8 cellular contexts compared by ENCODE assay signal in the genomic region with DNA sequence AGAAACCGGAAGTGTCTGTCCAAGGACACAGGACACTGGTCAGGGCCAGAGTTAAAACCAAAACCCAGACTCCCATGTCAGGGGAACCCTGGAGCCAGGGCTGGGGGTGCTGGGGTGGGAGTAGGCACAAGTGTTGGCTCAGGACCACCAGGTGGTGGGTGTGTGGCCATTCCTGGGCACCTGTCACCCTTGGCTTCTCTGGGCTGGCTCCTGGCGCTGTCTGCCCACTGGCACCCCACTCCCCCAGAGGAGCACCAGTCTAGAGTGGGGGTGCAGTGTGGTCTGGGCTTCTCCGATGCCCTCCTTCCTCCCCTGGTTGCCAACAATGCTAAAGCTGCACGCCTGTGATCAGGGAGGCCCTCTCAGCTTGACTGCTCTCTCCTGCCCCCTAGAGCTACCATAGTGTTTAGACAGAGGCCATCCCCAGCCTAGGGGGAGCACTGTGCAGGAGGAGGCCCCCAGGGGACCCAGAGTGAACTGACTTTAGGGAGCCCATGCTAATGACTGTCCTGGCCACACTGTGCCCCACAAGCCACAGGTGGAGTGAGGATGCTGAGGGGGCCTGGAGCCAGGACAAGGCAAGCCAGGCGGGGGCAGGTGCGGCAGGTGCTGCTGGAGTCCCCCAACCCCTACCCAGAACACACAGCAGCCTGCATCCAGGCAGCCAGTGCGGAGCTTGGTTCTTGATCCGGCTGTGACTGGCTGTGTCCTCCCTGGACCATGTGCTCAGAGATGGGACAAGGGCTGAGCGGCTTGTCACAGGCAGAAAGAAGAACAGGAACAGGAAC. TPM values are rescaled to one million over a fixed set of nuclear protein-coding genes. Genes with fewer than 3 reads are reported as not detected.
DNase-seq lines count a peak whose midpoint lies in the region; ATAC-seq and TF ChIP-seq lines count a peak whose summit lies in the region.

No MANE protein-coding gene starts in this region.

- H3K9me3 ChIP-seq in naive thymus-derived CD4-positive, alpha-beta T cell (ENCODE audit: control insufficient read depth in 2 of 3, low read length in 3 of 3), result no peaks in the 10 kb centered on the region

- no peaks in the 10 kb centered on the region for H3K9me3 Mint-ChIP-seq in naive thymus-derived CD4-positive, alpha-beta T cell

- no peaks in the 10 kb centered on the region for H3K36me3 Mint-ChIP-seq in naive thymus-derived CD4-positive, alpha-beta T cell

- H3K27me3 Mint-ChIP-seq in naive thymus-derived CD4-positive, alpha-beta T cell, result peaks cover 0 to 4% (median 0%) of the 10 kb centered on the region in 5 donors

- peaks cover 0 to 26% of the 10 kb centered on the region in 2 donors for H3K4me1 ChIP-seq in naive thymus-derived CD4-positive, alpha-beta T cell (ENCODE audit: control insufficient read depth in 2 of 2, insufficient read depth in 2 of 2, low read length in 2 of 2)

- H3K27ac ChIP-seq in RWPE1 (no peak overlapping the region), coronary artery (no peak overlapping the region)
- H3K27ac ChIP-seq in naive thymus-derived CD4-positive, alpha-beta T cell (ENCODE audit: low read depth, low read length), result no peak overlapping the region

- no peak overlapping the region for H3K27ac Mint-ChIP-seq in naive thymus-derived CD4-positive, alpha-beta T cell

- ATAC-seq in HG02938 (IDR thresholded peaks at IDR 0.05; ENCODE audit: unreplicated experiment) (peak; percentile 68), GM19023 (IDR thresholded peaks at IDR 0.05; ENCODE audit: unreplicated experiment) (no peak)
- ATAC-seq in naive thymus-derived CD4-positive, alpha-beta T cell, result peak; percentile 65

- no peaks in the 10 kb centered on the region for H3K36me3 ChIP-seq in BJ (ENCODE audit: control insufficient read depth, insufficient read depth, low read length)
- no peaks in the 10 kb centered on the region for H3K36me3 ChIP-seq in naive thymus-derived CD4-positive, alpha-beta T cell (ENCODE audit: control insufficient read depth in 2 of 3, insufficient read depth in 3 of 3, low read length in 3 of 3)

- H3K4me1 Mint-ChIP-seq in naive thymus-derived CD4-positive, alpha-beta T cell, result peaks cover 5 to 20% (median 6%) of the 10 kb centered on the region in 7 donors

- H3K4me3 ChIP-seq in BJ (ENCODE audit: low read depth, low read length), result no peak overlapping the region
- H3K4me3 ChIP-seq in GM12875 (ENCODE audit: low read depth, low read length), result no peak overlapping the region
- no peak overlapping the region for H3K4me3 ChIP-seq in coronary artery
- H3K4me3 ChIP-seq in naive thymus-derived CD4-positive, alpha-beta T cell (ENCODE audit: low read length), result no peak overlapping the region

- no peak for DNase-seq in BJ (ENCODE audit: low read depth)
- no peak for DNase-seq in RWPE1 (ENCODE audit: low spot score)
- DNase-seq in coronary artery (ENCODE audit: low spot score), result peak; percentile 59
- peak in 1 of 9 donors; percentile 14 for DNase-seq in naive thymus-derived CD4-positive, alpha-beta T cell
- no peak for DNase-seq in NCI-H1105 treated with DMSO at 0.1 percent for 48 hours (lab: John Stamatoyannopoulos, UW)

- TF ChIP-seq CTCF in BJ (IDR thresholded peaks at IDR 0.05; ENCODE audit: insufficient read depth, low read depth, low read length) (peak; percentile 51), GM12875 (IDR thresholded peaks at IDR 0.05; ENCODE audit: borderline replicate concordance, insufficient read depth, low read depth, low read length) (peak; percentile 55; the same call in 1 of the 2 replicates), RWPE1 (conservative IDR thresholded peaks at IDR 0.05; ENCODE audit: low read depth) (0 out of 2 replicates have a peak, but pooled peaks have one; percentile 13), coronary artery (IDR thresholded peaks at IDR 0.05) (no peak)

- intact Hi-C loops in naive thymus-derived CD4-positive, alpha-beta T cell (cut with micrococcal nuclease), result loop anchor here in 1 of 2 donors (2.0 kb wide), 2 partner anchors 51 to 389 kb away; no protein-coding TSS in a partner anchor

- no peak overlapping the region for H3K4me3 Mint-ChIP-seq in naive thymus-derived CD4-positive, alpha-beta T cell

- POLR2A ChIA-PET in BJ (lab: Charles Lee), result no interaction called here
- POLR2A ChIA-PET in RWPE1 (lab: Yijun Ruan, JAX; ENCODE audit: low non-redundant PET), result no interaction called here
- POLR2A ChIA-PET in naive thymus-derived CD4-positive, alpha-beta T cell (lab: Charles Lee), result no interaction called here

- H3K27me3 ChIP-seq in BJ (ENCODE audit: control insufficient read depth, insufficient read depth, low read length), result peaks cover 2% of the 10 kb centered on the region; the same call in 1 of the 2 replicates
- H3K27me3 ChIP-seq in naive thymus-derived CD4-positive, alpha-beta T cell (ENCODE audit: control insufficient read depth in 2 of 2, insufficient read depth in 2 of 2, low read length in 2 of 2), result no peaks in the 10 kb centered on the region

- CTCF ChIA-PET in BJ (lab: Yijun Ruan, JAX), result interaction anchor here (1.0 to 2.4 kb wide), 2 partner anchors 45 to 50 kb away, joined by 3 to 8 read pairs; no protein-coding TSS in a partner anchor
- CTCF ChIA-PET in RWPE1 (lab: Yijun Ruan, JAX), result interaction anchor here (0.6 kb wide), 1 partner anchor 57 kb away, joined by 5 read pairs; no protein-coding TSS in a partner anchor
- CTCF ChIA-PET in naive thymus-derived CD4-positive, alpha-beta T cell (lab: Charles Lee), result no interaction called here

RNA-seq across cellular contexts. Expression of a gene that starts 11.0 kb away (rescaled TPM):
- polyA plus RNA-seq in BJ (2011; rRNA removed), result 0.27 and 0.40 TPM in 2 replicates
- polyA minus RNA-seq in BJ (2011; rRNA and poly(A)+ RNA removed), result 0.71 TPM in 1 of 2 replicates, not detected in the other
- 1 to 10 TPM in 2 of 5 experiments, under 1 TPM in 3; 0.22 to 3.3 (median 0.42) TPM for total RNA-seq in naive thymus-derived CD4-positive, alpha-beta T cell
- under 1 TPM in 1 of 2 donors, not detected in 1; 0.05 TPM for polyA plus RNA-seq in naive thymus-derived CD4-positive, alpha-beta T cell
